8 cellular contexts compared by ENCODE assay signal in genomic region chr19:16896913-16897571, GRCh38. TPM values are rescaled to one million over a fixed set of nuclear protein-coding genes. Genes with fewer than 3 reads are reported as not detected.
A peak's percentile ranks its signal among the peaks of the same experiment; 100 is the strongest.
DNase-seq lines count a peak whose midpoint lies in the region; ATAC-seq and TF ChIP-seq lines count a peak whose summit lies in the region.

No MANE protein-coding gene starts in this region.

- H3K36me3 ChIP-seq in heart right ventricle (no peaks in the 10 kb centered on the region), parathyroid adenoma (ENCODE audit: control insufficient read depth, insufficient read depth, low read length) (no peaks in the 10 kb centered on the region), thyroid gland (no peaks in the 10 kb centered on the region)

- H3K27me3 ChIP-seq in heart right ventricle, result peaks cover 0 to 19% (median 0%) of the 10 kb centered on the region in 7 donors
- H3K27me3 ChIP-seq in parathyroid adenoma (ENCODE audit: control insufficient read depth, insufficient read depth, low read length), result no peaks in the 10 kb centered on the region
- no peaks in the 10 kb centered on the region for H3K27me3 ChIP-seq in thyroid gland

- H3K79me2 ChIP-seq in parathyroid adenoma, result no peaks in the 10 kb centered on the region

- DNase-seq in DMS53 (lab: John Stamatoyannopoulos, UW) (peak; percentile 42), DMS53 treated with DMSO at 0.1 percent for 48 hours (lab: John Stamatoyannopoulos, UW; ENCODE audit: unreplicated experiment) (no peak), SW480 (ENCODE audit: low spot score) (peak; percentile 90), heart right ventricle (peak; percentile 96 to 97), thyroid gland (peak; percentile 81 to 87)
- DNase-seq in activated naive CD8-positive, alpha-beta T cell treated with anti-CD3 and anti-CD28 coated beads, Interleukin-2, amount 50 U/mL, for 24 hours, result peak; percentile 77

- no peak overlapping the region for H3K4me3 Mint-ChIP-seq in activated naive CD8-positive, alpha-beta T cell treated with anti-CD3 and anti-CD28 coated beads, Interleukin-2, amount 50 U/mL, for 24 hours

- peak; percentile 47 for ATAC-seq in HG03521 (IDR thresholded peaks at IDR 0.05; ENCODE audit: unreplicated experiment)
- peak; percentile 51 for ATAC-seq in activated naive CD8-positive, alpha-beta T cell treated with anti-CD3 and anti-CD28 coated beads, Interleukin-2, amount 50 U/mL, for 24 hours
- peak; percentile 90 to 94 (median 92) for ATAC-seq in heart right ventricle

- H3K4me1 ChIP-seq in heart right ventricle (peaks cover 0 to 34% (median 17%) of the 10 kb centered on the region in 9 donors), parathyroid adenoma (peaks cover 2% of the 10 kb centered on the region), thyroid gland (peaks cover 0 to 7% of the 10 kb centered on the region in 2 donors)

- peak overlapping the region; percentile 88 for H2AFZ ChIP-seq in parathyroid adenoma

- no peaks in the 10 kb centered on the region for H3K9me3 Mint-ChIP-seq in activated naive CD8-positive, alpha-beta T cell treated with anti-CD3 and anti-CD28 coated beads, Interleukin-2, amount 50 U/mL, for 24 hours

- no peak overlapping the region for H3K27ac Mint-ChIP-seq in activated naive CD8-positive, alpha-beta T cell treated with anti-CD3 and anti-CD28 coated beads, Interleukin-2, amount 50 U/mL, for 24 hours

- H3K4me3 ChIP-seq in heart right ventricle, result peak overlapping the region; percentile 19 to 76 (median 66)
- peak overlapping the region; percentile 78 for H3K4me3 ChIP-seq in parathyroid adenoma (ENCODE audit: low read depth, low read length)
- peak overlapping the region; percentile 19 to 39 (median 23) for H3K4me3 ChIP-seq in thyroid gland (replicated peaks in 1 of 3)

- no peak overlapping the region for H3K9ac ChIP-seq in parathyroid adenoma

- H3K9me3 ChIP-seq in heart right ventricle, result no peaks in the 10 kb centered on the region
- H3K9me3 ChIP-seq in parathyroid adenoma (ENCODE audit: control insufficient read depth, low read length), result no peaks in the 10 kb centered on the region
- H3K9me3 ChIP-seq in thyroid gland, result no peaks in the 10 kb centered on the region

- H3K27ac ChIP-seq in heart right ventricle (peak overlapping the region; percentile 49 to 89 (median 80)), parathyroid adenoma (no peak overlapping the region), thyroid gland (peak overlapping the region in 2 of 3 donors; percentile 55 to 71)

- TF ChIP-seq POLR2A in thyroid gland (IDR thresholded peaks at IDR 0.05), result no peak

- TF ChIP-seq CTCF in heart right ventricle (IDR thresholded peaks at IDR 0.05) (no peak), parathyroid adenoma (IDR thresholded peaks at IDR 0.05) (no peak), thyroid gland (IDR thresholded peaks at IDR 0.05) (no peak)

- peaks cover 17% of the 10 kb centered on the region for H3K27me3 Mint-ChIP-seq in activated naive CD8-positive, alpha-beta T cell treated with anti-CD3 and anti-CD28 coated beads, Interleukin-2, amount 50 U/mL, for 24 hours

- intact Hi-C loops in heart right ventricle (cut with DNase I), result loop anchor here in 3 of 10 donors (5.0 to 10.0 kb wide), 3 partner anchors 62 to 125 kb away; partner anchors contain the start of gene SIN3B (in 1 of the 3)
- intact Hi-C loops in thyroid gland (cut with DNase I), result no loop called here

- 1 to 2% methylated on average over 34 to 45 of the region's 46 CpGs for WGBS in heart right ventricle, 2 donors
- 2 to 3% methylated on average over 23 to 31 of the region's 46 CpGs for WGBS in thyroid gland, 2 donors

- H3K4me1 Mint-ChIP-seq in activated naive CD8-positive, alpha-beta T cell treated with anti-CD3 and anti-CD28 coated beads, Interleukin-2, amount 50 U/mL, for 24 hours, result peaks cover 20% of the 10 kb centered on the region

- peak overlapping the region; percentile 90 for H3K4me2 ChIP-seq in parathyroid adenoma (ENCODE audit: low read length)

- H3K36me3 Mint-ChIP-seq in activated naive CD8-positive, alpha-beta T cell treated with anti-CD3 and anti-CD28 coated beads, Interleukin-2, amount 50 U/mL, for 24 hours (ENCODE audit: low read depth), result no peaks in the 10 kb centered on the region

RNA-seq across cellular contexts. Expression of gene F2RL3, which starts 8.2 kb away (rescaled TPM):
- total RNA-seq in heart right ventricle (1 to 10 TPM in 5 of 10 donors, under 1 TPM in 5; 0.13 to 8.3 (median 1.1) TPM), thyroid gland (10 to 100 TPM in 3 of 4 donors, 1 to 10 TPM in 1; 9.9 to 44.2 (median 12.6) TPM)
- 1 to 10 TPM; 2.5 to 3.4 TPM for polyA plus RNA-seq in heart right ventricle

Comparison
In these comparisons a context has a peak if more than half of its experiments do, and no peak if none do; other contexts are left out.
1. H3K4me3 ChIP-seq: peak in every context shown above with its lines; median percentile 78 in parathyroid adenoma; 66 in heart right ventricle; 23 in thyroid gland.